Comparison of ENCODE assay signal across 2 cellular contexts in genomic region chr1:221644663-221645258, GRCh38.
TF ChIP-seq lines count a peak whose summit lies in the region.

No MANE protein-coding gene starts in this region.

TF ChIP-seq in SK-N-SH treated with all-trans-retinoic acid at 6 μM for 48 hours, 23 proteins besides CTCF, POLR2A, EP300 and RAD21 (continued from another document):
- no peak for TF ChIP-seq TSHZ2 (CRISPR knock-in tag; IDR thresholded peaks at IDR 0.05)
- TF ChIP-seq PATZ1 (CRISPR knock-in tag; IDR thresholded peaks at IDR 0.05; ENCODE audit: borderline replicate concordance), result no peak
- TF ChIP-seq ZFP3 (CRISPR knock-in tag; IDR thresholded peaks at IDR 0.05), result no peak

TF ChIP-seq in SK-N-SH, 30 proteins besides CTCF, POLR2A, EP300 and RAD21 (continued from another document):
- no peak for TF ChIP-seq RCOR1 (IDR thresholded peaks at IDR 0.05; ENCODE audit: low read length)
- no peak for TF ChIP-seq RFX5 (IDR thresholded peaks at IDR 0.05; ENCODE audit: low read length)
- TF ChIP-seq CHD2 (IDR thresholded peaks at IDR 0.05; ENCODE audit: low read length, partially characterized antibody), result no peak
- TF ChIP-seq TEAD4 (IDR thresholded peaks at IDR 0.05; ENCODE audit: borderline replicate concordance, insufficient read depth), result no peak
